Comparison of ENCODE assay signal across 22 cellular contexts in the genomic region with DNA sequence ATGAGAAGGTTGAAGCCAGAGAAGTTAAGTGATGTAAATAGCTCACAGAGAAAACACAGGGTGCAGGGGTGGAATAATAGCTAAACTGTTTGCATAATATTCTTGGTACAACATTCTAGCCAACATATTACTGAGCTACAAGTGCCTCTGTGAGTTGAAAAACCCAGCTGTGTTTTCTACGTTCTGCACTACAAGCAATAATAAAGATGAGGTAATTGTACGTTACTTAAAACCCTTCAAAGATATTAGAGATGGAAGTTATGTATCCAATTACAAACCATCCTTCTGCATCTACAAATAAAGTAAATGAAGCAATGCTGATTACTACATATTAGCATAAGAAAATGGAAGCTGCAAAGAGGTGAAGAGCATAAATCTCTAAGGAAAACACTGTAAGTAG.
"Had no signal": no experiment of that assay in that cellular context is flagged by ENCODE, and none has a peak within 500 bp of the region (broad histone marks: within the 10 kb centered on the region; RNA-seq: fewer than 3 reads in every experiment).

No MANE protein-coding gene starts in this region.

- H3K4me1 ChIP-seq: esophagus muscularis mucosa, right lobe of liver, testis, uterus had no signal

- H3K27ac ChIP-seq: brain microvascular endothelial cell, esophagus muscularis mucosa, heart right ventricle, ovary, right lobe of liver, testis, uterus had no signal

- DNase-seq: activated CD4-positive, alpha-beta memory T cell treated with anti-CD3 and anti-CD28 coated beads, Interleukin-2, amount 10 ng/mL, durations not matched to agents 7 days and 5 days; activated CD4-positive, alpha-beta T cell treated with anti-CD3 and anti-CD28 coated beads for 1 hour; activated CD4-positive, alpha-beta T cell treated with anti-CD3 and anti-CD28 coated beads, Interleukin-2, amount 10 ng/mL, durations not matched to agents 7 days and 5 days; activated CD8-positive, alpha-beta memory T cell treated with anti-CD3 and anti-CD28 coated beads, Interleukin-2, amount 50 U/mL, for 48 hours; activated gamma-delta T cell; activated naive CD4-positive, alpha-beta T cell treated with anti-CD3 and anti-CD28 coated beads, Interleukin-2, amount 10 ng/mL, durations not matched to agents 7 days and 5 days; activated naive CD8-positive, alpha-beta T cell treated with anti-CD3 and anti-CD28 coated beads, Interleukin-2, amount 10 ng/mL, durations not matched to agents 7 days and 5 days; activated T-cell treated with anti-CD3 and anti-CD28 coated beads, Interleukin-2, amount 50 U/mL, for 24 hours; brain microvascular endothelial cell; caudate nucleus; effector CD4-positive, alpha-beta T cell; foreskin melanocyte; heart right ventricle; naive B cell; ovary; right lobe of liver; stimulated activated CD4-positive, alpha-beta T cell treated with anti-CD3 and anti-CD28 coated beads, Interleukin-2, amount 100 ng/mL, for 48 hours; stimulated activated naive CD8-positive, alpha-beta T cell treated with anti-CD3 and anti-CD28 coated beads, Interleukin-15, Interleukin-2, amounts not matched to agents 100 U/mL and 50 U/mL, for 24 hours; testis; uterus had no signal

- H3K9me3 ChIP-seq: esophagus muscularis mucosa, heart right ventricle, ovary, right lobe of liver, testis, uterus had no signal

- H3K4me3 ChIP-seq: esophagus muscularis mucosa, heart right ventricle, ovary, right lobe of liver, testis, uterus had no signal

- H3K27me3 ChIP-seq: brain microvascular endothelial cell, esophagus muscularis mucosa, heart right ventricle, ovary, right lobe of liver, testis, uterus had no signal

- H3K36me3 ChIP-seq: brain microvascular endothelial cell, esophagus muscularis mucosa, ovary, uterus had no signal

- FAIRE-seq: astrocyte had no signal
